ENCODE assay signal across 9 cellular contexts in the genomic region with DNA sequence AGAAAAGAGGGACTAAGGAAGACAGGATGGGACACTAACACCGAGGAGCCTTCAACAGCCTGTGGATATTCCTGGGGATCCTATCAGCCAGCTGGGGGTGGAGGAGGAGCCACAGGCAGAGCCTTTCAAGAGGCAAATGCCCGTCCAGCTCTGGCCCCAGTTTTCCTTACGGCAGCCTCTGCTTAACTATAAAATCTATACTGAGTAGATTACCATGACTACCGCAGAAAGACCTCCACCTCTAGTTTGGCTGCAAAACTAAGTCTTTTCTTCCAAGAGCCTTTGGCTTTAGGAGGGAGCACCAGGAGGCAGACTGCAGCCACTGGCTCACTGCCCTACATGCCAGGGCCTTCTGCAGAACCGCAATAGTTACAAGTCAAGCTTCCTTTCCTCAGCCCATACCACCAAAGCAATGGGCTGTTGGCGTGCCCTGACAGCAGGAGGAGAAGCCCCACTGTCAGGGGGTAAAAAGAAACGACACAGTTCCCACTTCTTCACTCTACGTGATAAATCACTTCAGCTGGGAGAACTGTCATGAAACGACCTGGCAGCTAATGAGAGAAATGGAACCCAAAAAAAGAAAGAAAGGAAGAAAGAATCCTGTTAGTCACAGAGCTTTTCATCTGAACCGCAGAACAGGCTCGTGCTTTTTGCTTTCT. TPM values are rescaled to one million over a fixed set of nuclear protein-coding genes. Genes with fewer than 3 reads are reported as not detected.
DNase-seq lines count a peak whose midpoint lies in the region; ATAC-seq and TF ChIP-seq lines count a peak whose summit lies in the region.
"Had no signal": no experiment of that assay in that cellular context is flagged by ENCODE, and none has a peak within 500 bp of the region (broad histone marks: within the 10 kb centered on the region; RNA-seq: fewer than 3 reads in every experiment).

No MANE protein-coding gene starts in this region.

- peak overlapping the region; percentile 65 for H3K27ac Mint-ChIP-seq in stimulated activated naive CD8-positive, alpha-beta T cell treated with anti-CD3 and anti-CD28 coated beads, Interleukin-15, Interleukin-2, amounts not matched to agents 100 ng/mL and 50 ng/mL, for 24 hours
- no peak overlapping the region for H3K27ac Mint-ChIP-seq in endothelial cell (ENCODE audit: unreplicated experiment)

- no peaks in the 10 kb centered on the region for H3K27me3 Mint-ChIP-seq in stimulated activated naive CD8-positive, alpha-beta T cell treated with anti-CD3 and anti-CD28 coated beads, Interleukin-15, Interleukin-2, amounts not matched to agents 100 ng/mL and 50 ng/mL, for 24 hours
- peaks cover 2% of the 10 kb centered on the region for H3K27me3 Mint-ChIP-seq in endothelial cell (ENCODE audit: unreplicated experiment)

- intact Hi-C loops in body of pancreas (cut with DNase I), result no loop called here
- intact Hi-C loops in aorta (cut with DNase I), result loop anchor here in 1 of 2 donors (2.0 to 10.0 kb wide), 2 partner anchors 20 to 210 kb away; a partner anchor contains a TSS

- H3K4me3 ChIP-seq in body of pancreas, result no peak overlapping the region
- H3K4me3 ChIP-seq in aorta (ENCODE audit: low read length in 2 of 2), result no peak overlapping the region

- H3K9me3 Mint-ChIP-seq in stimulated activated naive CD8-positive, alpha-beta T cell treated with anti-CD3 and anti-CD28 coated beads, Interleukin-15, Interleukin-2, amounts not matched to agents 100 ng/mL and 50 ng/mL, for 24 hours, result no peaks in the 10 kb centered on the region
- no peaks in the 10 kb centered on the region for H3K9me3 Mint-ChIP-seq in endothelial cell (ENCODE audit: unreplicated experiment)

- no peak for TF ChIP-seq CTCF in body of pancreas (IDR thresholded peaks at IDR 0.05)
- no peak for TF ChIP-seq CTCF in endothelial cell (IDR thresholded peaks at IDR 0.05; ENCODE audit: unreplicated experiment)

- H3K9me3 ChIP-seq in body of pancreas, result no peaks in the 10 kb centered on the region
- H3K9me3 ChIP-seq in aorta (ENCODE audit: control insufficient read depth, low read length), result no peaks in the 10 kb centered on the region

- no peak for DNase-seq in stimulated activated naive CD8-positive, alpha-beta T cell treated with anti-CD3 and anti-CD28 coated beads, Interleukin-15, Interleukin-2, amounts not matched to agents 100 U/mL and 50 U/mL, for 24 hours
- peak in 3 of 4 donors; percentile 21 to 57 (median 28) for DNase-seq in body of pancreas
- DNase-seq in kidney glomerular epithelial cell (lab: John Stamatoyannopoulos, UW), result peak; percentile 34
- peak in 1 of 2 donors; percentile 68 for DNase-seq in aorta
- no peak for DNase-seq in stimulated activated CD4-positive, alpha-beta T cell treated with anti-CD3 and anti-CD28 coated beads, Interleukin-4, amount 100 ng/mL, for 24 hours
- no peak for DNase-seq in SK-N-DZ (ENCODE audit: low spot score)
- no peak for DNase-seq in endothelial cell (ENCODE audit: low spot score)
- DNase-seq: NCI-H1092 treated with DMSO at 0.1 percent for 48 hours had no signal

- ATAC-seq in stimulated activated naive CD8-positive, alpha-beta T cell treated with anti-CD3 and anti-CD28 coated beads, Interleukin-15, Interleukin-2, amounts not matched to agents 100 U/mL and 50 U/mL, for 24 hours, result no peak
- ATAC-seq in body of pancreas (peak; percentile 41), aorta (ENCODE audit: low FRiP score) (peak; percentile 49)

- H3K4me1 Mint-ChIP-seq in stimulated activated naive CD8-positive, alpha-beta T cell treated with anti-CD3 and anti-CD28 coated beads, Interleukin-15, Interleukin-2, amounts not matched to agents 100 ng/mL and 50 ng/mL, for 24 hours (ENCODE audit: low read depth), result peaks cover 73% of the 10 kb centered on the region
- peaks cover 33% of the 10 kb centered on the region for H3K4me1 Mint-ChIP-seq in endothelial cell (ENCODE audit: unreplicated experiment)

- H3K36me3 ChIP-seq in body of pancreas (replicated peaks in 1 of 2; ENCODE audit: insufficient read depth in 1 of 2, low read depth in 2 of 2) (no peaks in the 10 kb centered on the region), aorta (ENCODE audit: control insufficient read depth in 1 of 2, insufficient read depth in 2 of 2, low read length in 1 of 2) (no peaks in the 10 kb centered on the region)

- no peaks in the 10 kb centered on the region for H3K36me3 Mint-ChIP-seq in stimulated activated naive CD8-positive, alpha-beta T cell treated with anti-CD3 and anti-CD28 coated beads, Interleukin-15, Interleukin-2, amounts not matched to agents 100 ng/mL and 50 ng/mL, for 24 hours (ENCODE audit: low read depth)
- H3K36me3 Mint-ChIP-seq in endothelial cell (ENCODE audit: low read depth, unreplicated experiment), result peaks cover 6% of the 10 kb centered on the region

- TF ChIP-seq POLR2A in body of pancreas (IDR thresholded peaks at IDR 0.05), result no peak

- H3K4me1 ChIP-seq in body of pancreas (peaks cover 13% of the 10 kb centered on the region), aorta (ENCODE audit: control insufficient read depth in 1 of 2, insufficient read depth in 2 of 2, low read length in 2 of 2) (peaks cover 1 to 7% of the 10 kb centered on the region in 2 donors)

- 27 to 29% methylated on average over 10 to 11 of the region's 11 CpGs for WGBS in body of pancreas, 2 donors
- 4 to 9% methylated on average over 11 of the region's 11 CpGs for WGBS in aorta, 2 donors

- H3K27ac ChIP-seq in body of pancreas (no peak overlapping the region), aorta (ENCODE audit: low read depth in 1 of 2, low read length in 2 of 2) (peak overlapping the region; percentile 62 to 85)

- H3K27me3 ChIP-seq in body of pancreas, result no peaks in the 10 kb centered on the region
- H3K27me3 ChIP-seq in aorta (ENCODE audit: control insufficient read depth in 1 of 2, insufficient read depth in 2 of 2, low read length in 1 of 2), result no peaks in the 10 kb centered on the region

- peak overlapping the region; percentile 10 for H3K4me3 Mint-ChIP-seq in stimulated activated naive CD8-positive, alpha-beta T cell treated with anti-CD3 and anti-CD28 coated beads, Interleukin-15, Interleukin-2, amounts not matched to agents 100 ng/mL and 50 ng/mL, for 24 hours
- no peak overlapping the region for H3K4me3 Mint-ChIP-seq in endothelial cell (ENCODE audit: unreplicated experiment)

RNA-seq across cellular contexts. Expression of a gene that starts 25.1 kb away (rescaled TPM):
- total RNA-seq in body of pancreas (10 to 100 TPM; 17.9 to 20.1 TPM), aorta (10 to 100 TPM; 62.0 to 88.7 TPM), endothelial cell (ENCODE audit: unreplicated experiment) (76.8 TPM)
- polyA plus RNA-seq in aorta, result 1 to 10 TPM; 8.4 to 9.3 TPM
- 13.9 and 23.8 TPM in 2 replicates for polyA plus RNA-seq in SK-N-DZ (2014; cell fraction: cytosol; rRNA removed)
- polyA plus RNA-seq in SK-N-DZ (2014; cell fraction: nucleus; rRNA removed), result 17.9 and 28.6 TPM in 2 replicates

Comparison
In these comparisons a context has a peak if more than half of its experiments do, and no peak if none do; other contexts are left out.
1. DNase-seq: peak in body of pancreas (3 of 4) and kidney glomerular epithelial cell (single experiment); none in stimulated activated naive CD8-positive, alpha-beta T cell treated with anti-CD3 and anti-CD28 coated beads, Interleukin-15, Interleukin-2, amounts not matched to agents 100 U/mL and 50 U/mL, for 24 hours (single experiment), stimulated activated CD4-positive, alpha-beta T cell treated with anti-CD3 and anti-CD28 coated beads, Interleukin-4, amount 100 ng/mL, for 24 hours (single experiment), SK-N-DZ (single experiment) and endothelial cell (single experiment).
2. H3K27ac ChIP-seq: peak in aorta (2 of 2); none in body of pancreas (0 of 4).